Comparison of ENCODE assay signal across 10 cellular contexts in genomic region chr12:101713059-101713682, GRCh38. TPM values are rescaled to one million over a fixed set of nuclear protein-coding genes. Genes with fewer than 3 reads are reported as not detected.
A peak's percentile ranks its signal among the peaks of the same experiment; 100 is the strongest.
DNase-seq lines count a peak whose midpoint lies in the region; ATAC-seq and TF ChIP-seq lines count a peak whose summit lies in the region.
"Had no signal": no experiment of that assay in that cellular context is flagged by ENCODE, and none has a peak within 500 bp of the region (broad histone marks: within the 10 kb centered on the region; RNA-seq: fewer than 3 reads in every experiment).

No MANE protein-coding gene starts in this region.

- H3K9ac ChIP-seq in colonic mucosa (ENCODE audit: low read depth in 2 of 2, low read length in 2 of 2) = peak overlapping the region in 1 of 2 donors; percentile 41

- no peak overlapping the region for H3K4me3 ChIP-seq in colonic mucosa
- H3K4me3 ChIP-seq: thoracic aorta had no signal

- no peak for TF ChIP-seq CTCF in colonic mucosa (IDR thresholded peaks at IDR 0.05)
- TF ChIP-seq CTCF in natural killer cell (IDR thresholded peaks at IDR 0.05) = no peak

- intact Hi-C loops in colonic mucosa (cut with DNase I) = no loop called here
- intact Hi-C loops in natural killer cell (cut with micrococcal nuclease) = no loop called here

- H3K36me3 ChIP-seq in colonic mucosa = no peaks in the 10 kb centered on the region
- H3K36me3 ChIP-seq: thoracic aorta had no signal

- H3K9me3 Mint-ChIP-seq in natural killer cell = no peaks in the 10 kb centered on the region

- no peaks in the 10 kb centered on the region for H3K9me3 ChIP-seq in colonic mucosa
- H3K9me3 ChIP-seq: thoracic aorta had no signal

- peaks cover 0 to 5% of the 10 kb centered on the region in 2 donors for H3K4me1 Mint-ChIP-seq in natural killer cell

- H3K4me1 ChIP-seq in colonic mucosa = no peaks in the 10 kb centered on the region

- H3K36me3 Mint-ChIP-seq in natural killer cell = no peaks in the 10 kb centered on the region

- no peaks in the 10 kb centered on the region for H3K27me3 Mint-ChIP-seq in natural killer cell (ENCODE audit: low read depth in 2 of 2)

- peak overlapping the region; percentile 62 for H3K27ac ChIP-seq in colonic mucosa
- H3K27ac ChIP-seq: thoracic aorta had no signal

- DNase-seq in AG20443 (ENCODE audit: low spot score) (peak; percentile 18), colonic mucosa (peak; percentile 77), inferior parietal cortex (ENCODE audit: extremely low spot score) (peak; percentile 42), pons (ENCODE audit: low spot score) (peak; percentile 67), natural killer cell (no peak), NCI-H2227 treated with DMSO at 0.1 percent for 48 hours (lab: John Stamatoyannopoulos, UW) (no peak), DMS53 (lab: John Stamatoyannopoulos, UW) (no peak)
- DNase-seq: SW 1271 had no signal

- no peak overlapping the region for H3K4me3 Mint-ChIP-seq in natural killer cell

- H3K27me3 ChIP-seq in colonic mucosa = no peaks in the 10 kb centered on the region

- H3K27ac Mint-ChIP-seq in natural killer cell = no peak overlapping the region

- ATAC-seq in natural killer cell = no peak
- no peak for ATAC-seq in HG02571 (IDR thresholded peaks at IDR 0.05; ENCODE audit: unreplicated experiment)

RNA-seq across cellular contexts. Expression of gene CHPT1, which starts 15.7 kb away (rescaled TPM):
- 100 to 1,000 TPM in 1 of 2 donors, 10 to 100 TPM in 1; 88.6 to 108 TPM for total RNA-seq in colonic mucosa
- total RNA-seq in natural killer cell = 10 to 100 TPM in 1 of 3 donors, 1 to 10 TPM in 2; 3.9 to 23.6 (median 7.3) TPM

RNA-seq across cellular contexts. Expression of gene SYCP3, which starts 26.1 kb away (rescaled TPM):
- total RNA-seq in colonic mucosa (under 1 TPM in 1 of 2 donors, not detected in 1; 0.35 TPM), natural killer cell (1 to 10 TPM; 1.4 to 3.2 (median 2.4) TPM)
- total RNA-seq: thoracic aorta had no signal

Comparison
In these comparisons a context has a peak if more than half of its experiments do, and no peak if none do; other contexts are left out.
1. DNase-seq: peak in AG20443 (single experiment), colonic mucosa (single experiment), inferior parietal cortex (single experiment) and pons (single experiment); none in natural killer cell (single experiment), NCI-H2227 treated with DMSO at 0.1 percent for 48 hours (single experiment) and DMS53 (single experiment).